9 cellular contexts compared by ENCODE assay signal in genomic region chr20:19977373-19977770, GRCh38. TPM values are rescaled to one million over a fixed set of nuclear protein-coding genes. Genes with fewer than 3 reads are reported as not detected.
DNase-seq lines count a peak whose midpoint lies in the region; ATAC-seq and TF ChIP-seq lines count a peak whose summit lies in the region.
"Had no signal": no experiment of that assay in that cellular context is flagged by ENCODE, and none has a peak within 500 bp of the region (broad histone marks: within the 10 kb centered on the region; RNA-seq: fewer than 3 reads in every experiment).

No MANE protein-coding gene starts in this region.

- H3K36me3 ChIP-seq in esophagus (ENCODE audit: control insufficient read depth in 2 of 2, insufficient read depth in 2 of 2, low read length in 1 of 2) (no peaks in the 10 kb centered on the region), ovary (no peaks in the 10 kb centered on the region)

- H3K9me3 ChIP-seq in AG04450 (ENCODE audit: control insufficient read depth, insufficient read depth, low read length) (no peaks in the 10 kb centered on the region; the same call in 1 of the 2 replicates), esophagus (ENCODE audit: control insufficient read depth in 2 of 2, insufficient read depth in 1 of 2, low read depth in 1 of 2, low read length in 1 of 2) (no peaks in the 10 kb centered on the region), ovary (no peaks in the 10 kb centered on the region)

- ATAC-seq in GM21515 (IDR thresholded peaks at IDR 0.05; ENCODE audit: unreplicated experiment) (no peak), GM18867 (IDR thresholded peaks at IDR 0.05; ENCODE audit: unreplicated experiment) (no peak)

- TF ChIP-seq EP300 in ovary (IDR thresholded peaks at IDR 0.05) = no peak

- CTCF ChIA-PET in AG04450 (lab: Charles Lee) = interaction anchor here (0.6 to 3.0 kb wide), 6 partner anchors 9 to 192 kb away, joined by 3 to 15 read pairs (median 10); partner anchors contain the start of gene NAA20

- WGBS in esophagus, 2 donors = 31 to 39% methylated on average over 5 of the region's 5 CpGs
- WGBS in ovary, 3 donors = 19 to 39% (median 29%) methylated on average over 5 of the region's 5 CpGs

- H3K27ac ChIP-seq in AG04450 (ENCODE audit: low read depth, low read length) = peak overlapping the region; percentile 100
- H3K27ac ChIP-seq in esophagus (ENCODE audit: low read depth in 2 of 2, low read length in 1 of 2) = peak overlapping the region; percentile 83 to 90
- peak overlapping the region; percentile 27 to 92 for H3K27ac ChIP-seq in ovary

- TF ChIP-seq POLR2A in ovary (IDR thresholded peaks at IDR 0.05) = no peak

- in situ Hi-C loops in GM13977 (cut with MboI; ENCODE audit: low pct_unique_long_range_greater_than_20kb, low sequenced_read_pairs, unreplicated experiment) = no loop called here

- peak overlapping the region; percentile 99 for H3K4me3 ChIP-seq in AG04450 (ENCODE audit: low read depth, low read length)
- peak overlapping the region; percentile 42 to 77 for H3K4me3 ChIP-seq in esophagus (ENCODE audit: low read depth in 1 of 2, low read length in 2 of 2)
- H3K4me3 ChIP-seq in ovary = peak overlapping the region; percentile 56

- H3K27me3 ChIP-seq in AG04450 (ENCODE audit: control insufficient read depth, insufficient read depth, low read length) = no peaks in the 10 kb centered on the region
- H3K27me3 ChIP-seq in esophagus (ENCODE audit: control insufficient read depth in 1 of 2, insufficient read depth in 2 of 2, low read length in 2 of 2) = no peaks in the 10 kb centered on the region
- H3K27me3 ChIP-seq in ovary = no peaks in the 10 kb centered on the region

- DNase-seq in AG04450 (ENCODE audit: low read depth, low spot score) = no peak
- peak; percentile 19 for DNase-seq in RPMI8226
- DNase-seq in ovary = no peak
- DNase-seq in NCI-H526 (lab: John Stamatoyannopoulos, UW) = no peak
- no peak for DNase-seq in GM13977 (ENCODE audit: low spot score)
- DNase-seq: NCI-H2171 treated with DMSO at 0.1 percent for 48 hours had no signal

- TF ChIP-seq CTCF in AG04450 (IDR thresholded peaks at IDR 0.05; ENCODE audit: low read depth, low read length) = no peak
- no peak for TF ChIP-seq CTCF in ovary (IDR thresholded peaks at IDR 0.05)
- TF ChIP-seq CTCF in GM13977 (IDR thresholded peaks at IDR 0.05; ENCODE audit: extremely low read depth, insufficient read depth, missing control alignments) = no peak

- H3K4me1 ChIP-seq in esophagus (ENCODE audit: control insufficient read depth in 2 of 2, insufficient read depth in 2 of 2, low read length in 1 of 2) (peaks cover 2 to 25% of the 10 kb centered on the region in 2 donors), ovary (ENCODE audit: insufficient read depth) (peaks cover 20% of the 10 kb centered on the region)

- intact Hi-C loops in ovary (cut with DNase I) = no loop called here

- POLR2A ChIA-PET in AG04450 (lab: Yijun Ruan, JAX) = interaction anchor here (0.8 to 5.1 kb wide), 12 partner anchors 13 to 193 kb away, joined by 3 to 88 read pairs (median 7); partner anchors contain the start of gene NAA20

RNA-seq across cellular contexts. Expression of gene NAA20, which starts 39.8 kb away (rescaled TPM):
- polyA plus RNA-seq in AG04450 (2011; rRNA removed) = 59.6 and 85.1 TPM in 2 replicates
- 15.6 and 23.1 TPM in 2 replicates for polyA minus RNA-seq in AG04450 (2011; rRNA and poly(A)+ RNA removed)
- polyA plus RNA-seq in esophagus = 100 to 1,000 TPM; 186 to 388 TPM
- total RNA-seq in ovary = 10 to 100 TPM; 19.4 to 58.6 (median 43.3) TPM
- 10 to 100 TPM; 48.6 to 67.6 TPM for polyA plus RNA-seq in ovary
